Comparison of ENCODE assay signal across 13 cellular contexts in genomic region chr18:3457261-3457724, GRCh38. TPM values are rescaled to one million over a fixed set of nuclear protein-coding genes. Genes with fewer than 3 reads are reported as not detected.
DNase-seq lines count a peak whose midpoint lies in the region; ATAC-seq and TF ChIP-seq lines count a peak whose summit lies in the region.
"Had no signal": no experiment of that assay in that cellular context is flagged by ENCODE, and none has a peak within 500 bp of the region (broad histone marks: within the 10 kb centered on the region; RNA-seq: fewer than 3 reads in every experiment).

No MANE protein-coding gene starts in this region.

- H3K4me3 ChIP-seq in stomach = peak overlapping the region in 1 of 4 donors; percentile 30
- H3K4me3 ChIP-seq: lung had no signal

- no peak for DNase-seq in activated CD8-positive, alpha-beta T cell treated with anti-CD3 and anti-CD28 coated beads for 36 hours
- no peak for DNase-seq in activated CD8-positive, alpha-beta T cell treated with anti-CD3 and anti-CD28 coated beads, Interleukin-2, amount 10 ng/mL, durations not matched to agents 7 days and 5 days
- DNase-seq in WTC11 (ENCODE audit: low spot score) (no peak), left colon (peak; percentile 44 to 63), stomach (peak; percentile 35), OCI-M1 (lab: John Stamatoyannopoulos, UW) (no peak), SHP77 (lab: John Stamatoyannopoulos, UW) (no peak)
- DNase-seq: activated gamma-delta T cell, cortex of kidney, right cardiac atrium had no signal

- peaks cover 70% of the 10 kb centered on the region for H3K4me1 Mint-ChIP-seq in activated CD8-positive, alpha-beta T cell treated with anti-CD3 and anti-CD28 coated beads for 36 hours (ENCODE audit: low read depth)
- peaks cover 49% of the 10 kb centered on the region for H3K4me1 Mint-ChIP-seq in activated CD8-positive, alpha-beta T cell treated with anti-CD3 and anti-CD28 coated beads, Interleukin-2, amount 10 ng/mL, durations not matched to agents 7 days and 5 days (ENCODE audit: low read depth)
- peaks cover 84% of the 10 kb centered on the region for H3K4me1 Mint-ChIP-seq in WTC11

- no peak for ATAC-seq in activated CD8-positive, alpha-beta T cell treated with anti-CD3 and anti-CD28 coated beads for 36 hours
- ATAC-seq in activated CD8-positive, alpha-beta T cell treated with anti-CD3 and anti-CD28 coated beads, Interleukin-2, amount 10 ng/mL, durations not matched to agents 7 days and 5 days = no peak
- ATAC-seq in WTC11 = no peak
- ATAC-seq in left colon = peak; percentile 28
- ATAC-seq in GM18520 (IDR thresholded peaks at IDR 0.05; ENCODE audit: unreplicated experiment) = no peak
- ATAC-seq: right cardiac atrium had no signal

- no peak overlapping the region for H3K4me3 Mint-ChIP-seq in activated CD8-positive, alpha-beta T cell treated with anti-CD3 and anti-CD28 coated beads for 36 hours
- no peak overlapping the region for H3K4me3 Mint-ChIP-seq in activated CD8-positive, alpha-beta T cell treated with anti-CD3 and anti-CD28 coated beads, Interleukin-2, amount 10 ng/mL, durations not matched to agents 7 days and 5 days
- H3K4me3 Mint-ChIP-seq in WTC11 = peak overlapping the region; percentile 96

- H3K36me3 ChIP-seq in stomach = peaks cover 20 to 51% (median 37%) of the 10 kb centered on the region in 4 donors

- H3K4me1 ChIP-seq in stomach = peaks cover 46 to 75% (median 58%) of the 10 kb centered on the region in 4 donors

- no peaks in the 10 kb centered on the region for H3K27me3 Mint-ChIP-seq in activated CD8-positive, alpha-beta T cell treated with anti-CD3 and anti-CD28 coated beads for 36 hours
- H3K27me3 Mint-ChIP-seq in activated CD8-positive, alpha-beta T cell treated with anti-CD3 and anti-CD28 coated beads, Interleukin-2, amount 10 ng/mL, durations not matched to agents 7 days and 5 days (ENCODE audit: low read depth) = no peaks in the 10 kb centered on the region
- H3K27me3 Mint-ChIP-seq in WTC11 (ENCODE audit: low read depth) = no peaks in the 10 kb centered on the region

- TF ChIP-seq EP300 in stomach (IDR thresholded peaks at IDR 0.05) = no peak

- intact Hi-C loops in activated CD8-positive, alpha-beta T cell treated with anti-CD3 and anti-CD28 coated beads for 36 hours (cut with micrococcal nuclease) = no loop called here
- intact Hi-C loops in left colon (cut with DNase I, micrococcal nuclease) = loop anchor here (10.0 kb wide), 2 partner anchors 138 to 208 kb away; no protein-coding TSS in a partner anchor
- intact Hi-C loops in stomach (cut with DNase I; ENCODE audit: low total_unique reads) = loop anchor here (10.0 kb wide), 2 partner anchors 128 to 172 kb away; no protein-coding TSS in a partner anchor

- H3K36me3 Mint-ChIP-seq in activated CD8-positive, alpha-beta T cell treated with anti-CD3 and anti-CD28 coated beads for 36 hours (ENCODE audit: low read depth) = peaks cover 63% of the 10 kb centered on the region
- H3K36me3 Mint-ChIP-seq in activated CD8-positive, alpha-beta T cell treated with anti-CD3 and anti-CD28 coated beads, Interleukin-2, amount 10 ng/mL, durations not matched to agents 7 days and 5 days (ENCODE audit: low read depth) = peaks cover 33% of the 10 kb centered on the region
- peaks cover 70% of the 10 kb centered on the region for H3K36me3 Mint-ChIP-seq in WTC11

- CTCF ChIA-PET in activated CD8-positive, alpha-beta T cell treated with anti-CD3 and anti-CD28 coated beads for 36 hours (lab: Charles Lee) = interaction anchor here (0.9 to 2.5 kb wide), 6 partner anchors 10 to 209 kb away, joined by 3 to 12 read pairs (median 4); no protein-coding TSS in a partner anchor
- CTCF ChIA-PET in activated CD8-positive, alpha-beta T cell treated with anti-CD3 and anti-CD28 coated beads, Interleukin-2, amount 10 ng/mL, durations not matched to agents 7 days and 5 days (lab: Charles Lee) = interaction anchor here (0.7 to 8.5 kb wide), 7 partner anchors 8 to 209 kb away, joined by 3 to 126 read pairs (median 7); no protein-coding TSS in a partner anchor
- CTCF ChIA-PET in WTC11 (lab: Charles Lee) = interaction anchor here (1.2 to 6.4 kb wide), 5 partner anchors 10 to 137 kb away, joined by 5 to 53 read pairs (median 7); no protein-coding TSS in a partner anchor

- peak overlapping the region; percentile 52 to 99 (median 99) for H3K27ac ChIP-seq in stomach
- H3K27ac ChIP-seq: HL-60 had no signal

- H3K9me3 ChIP-seq in stomach = peaks cover 0 to 7% (median 2%) of the 10 kb centered on the region in 4 donors

- H3K9me3 Mint-ChIP-seq in activated CD8-positive, alpha-beta T cell treated with anti-CD3 and anti-CD28 coated beads for 36 hours = peaks cover 10% of the 10 kb centered on the region
- no peaks in the 10 kb centered on the region for H3K9me3 Mint-ChIP-seq in activated CD8-positive, alpha-beta T cell treated with anti-CD3 and anti-CD28 coated beads, Interleukin-2, amount 10 ng/mL, durations not matched to agents 7 days and 5 days (ENCODE audit: insufficient read depth)
- H3K9me3 Mint-ChIP-seq in WTC11 = peaks cover 4% of the 10 kb centered on the region; the same call in 1 of the 2 replicates

- POLR2A ChIA-PET in activated CD8-positive, alpha-beta T cell treated with anti-CD3 and anti-CD28 coated beads for 36 hours (lab: Charles Lee) = interaction anchor here (0.6 to 1.0 kb wide), 2 partner anchors 8 to 40 kb away, joined by 3 read pairs; no protein-coding TSS in a partner anchor
- POLR2A ChIA-PET in activated CD8-positive, alpha-beta T cell treated with anti-CD3 and anti-CD28 coated beads, Interleukin-2, amount 10 ng/mL, durations not matched to agents 7 days and 5 days (lab: Charles Lee) = interaction anchor here (1.4 to 2.2 kb wide), 4 partner anchors 8 to 196 kb away, joined by 3 to 8 read pairs (median 6); no protein-coding TSS in a partner anchor
- POLR2A ChIA-PET in WTC11 (lab: Charles Lee) = no interaction called here

- no peaks in the 10 kb centered on the region for H3K27me3 ChIP-seq in stomach

- WGBS in stomach, 5 donors = 30 to 69% (median 41%) methylated on average over 15 of the region's 15 CpGs

- peak overlapping the region; percentile 60 for H3K27ac Mint-ChIP-seq in activated CD8-positive, alpha-beta T cell treated with anti-CD3 and anti-CD28 coated beads for 36 hours
- no peak overlapping the region for H3K27ac Mint-ChIP-seq in activated CD8-positive, alpha-beta T cell treated with anti-CD3 and anti-CD28 coated beads, Interleukin-2, amount 10 ng/mL, durations not matched to agents 7 days and 5 days
- H3K27ac Mint-ChIP-seq in WTC11 = peak overlapping the region; percentile 98

- no peak for TF ChIP-seq POLR2A in stomach (IDR thresholded peaks at IDR 0.05)

- no peak for TF ChIP-seq CTCF in activated CD8-positive, alpha-beta T cell treated with anti-CD3 and anti-CD28 coated beads for 36 hours (IDR thresholded peaks at IDR 0.05)
- TF ChIP-seq CTCF in WTC11 (IDR thresholded peaks at IDR 0.05) = no peak
- TF ChIP-seq CTCF in stomach (IDR thresholded peaks at IDR 0.05) = no peak

TF ChIP-seq in WTC11, 78 proteins besides CTCF, POLR2A, EP300 and RAD21 (continues in another document):
- TF ChIP-seq NFE2L1 (CRISPR knock-in tag; IDR thresholded peaks at IDR 0.05) (no peak), AR (CRISPR knock-in tag; IDR thresholded peaks at IDR 0.05) (no peak)
- TF ChIP-seq, protein P1, sequence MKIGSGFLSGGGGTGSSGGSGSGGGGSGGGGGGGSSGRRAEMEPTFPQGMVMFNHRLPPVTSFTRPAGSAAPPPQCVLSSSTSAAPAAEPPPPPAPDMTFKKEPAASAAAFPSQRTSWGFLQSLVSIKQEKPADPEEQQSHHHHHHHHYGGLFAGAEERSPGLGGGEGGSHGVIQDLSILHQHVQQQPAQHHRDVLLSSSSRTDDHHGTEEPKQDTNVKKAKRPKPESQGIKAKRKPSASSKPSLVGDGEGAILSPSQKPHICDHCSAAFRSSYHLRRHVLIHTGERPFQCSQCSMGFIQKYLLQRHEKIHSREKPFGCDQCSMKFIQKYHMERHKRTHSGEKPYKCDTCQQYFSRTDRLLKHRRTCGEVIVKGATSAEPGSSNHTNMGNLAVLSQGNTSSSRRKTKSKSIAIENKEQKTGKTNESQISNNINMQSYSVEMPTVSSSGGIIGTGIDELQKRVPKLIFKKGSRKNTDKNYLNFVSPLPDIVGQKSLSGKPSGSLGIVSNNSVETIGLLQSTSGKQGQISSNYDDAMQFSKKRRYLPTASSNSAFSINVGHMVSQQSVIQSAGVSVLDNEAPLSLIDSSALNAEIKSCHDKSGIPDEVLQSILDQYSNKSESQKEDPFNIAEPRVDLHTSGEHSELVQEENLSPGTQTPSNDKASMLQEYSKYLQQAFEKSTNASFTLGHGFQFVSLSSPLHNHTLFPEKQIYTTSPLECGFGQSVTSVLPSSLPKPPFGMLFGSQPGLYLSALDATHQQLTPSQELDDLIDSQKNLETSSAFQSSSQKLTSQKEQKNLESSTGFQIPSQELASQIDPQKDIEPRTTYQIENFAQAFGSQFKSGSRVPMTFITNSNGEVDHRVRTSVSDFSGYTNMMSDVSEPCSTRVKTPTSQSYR (CRISPR knock-in tag; IDR thresholded peaks at IDR 0.05) = no peak

RNA-seq across cellular contexts. Expression of gene TGIF1, which starts 7.3 kb away (rescaled TPM):
- 10 to 100 TPM; 33.3 to 34.5 TPM for total RNA-seq in activated CD8-positive, alpha-beta T cell treated with anti-CD3 and anti-CD28 coated beads for 36 hours
- 1 to 10 TPM; 8.2 to 8.7 TPM for total RNA-seq in activated CD8-positive, alpha-beta T cell treated with anti-CD3 and anti-CD28 coated beads, Interleukin-2, amount 10 ng/mL, durations not matched to agents 7 days and 5 days
- total RNA-seq in WTC11 (2021) (201 to 210 TPM (median 206 TPM) in 3 replicates), left colon (10 to 100 TPM; 50.9 to 59.3 TPM), stomach (10 to 100 TPM; 18.7 to 87.6 (median 52.5) TPM)
- polyA plus RNA-seq in stomach = 10 to 100 TPM; 51.5 to 65.3 (median 57.9) TPM

Comparison
In these comparisons a context has a peak if more than half of its experiments do, and no peak if none do; other contexts are left out.
1. DNase-seq: peak in left colon (2 of 2) and stomach (single experiment); none in activated CD8-positive, alpha-beta T cell treated with anti-CD3 and anti-CD28 coated beads for 36 hours (single experiment), activated CD8-positive, alpha-beta T cell treated with anti-CD3 and anti-CD28 coated beads, Interleukin-2, amount 10 ng/mL, durations not matched to agents 7 days and 5 days (single experiment), WTC11 (single experiment), OCI-M1 (single experiment) and SHP77 (0 of 2).